In the genomic region with DNA sequence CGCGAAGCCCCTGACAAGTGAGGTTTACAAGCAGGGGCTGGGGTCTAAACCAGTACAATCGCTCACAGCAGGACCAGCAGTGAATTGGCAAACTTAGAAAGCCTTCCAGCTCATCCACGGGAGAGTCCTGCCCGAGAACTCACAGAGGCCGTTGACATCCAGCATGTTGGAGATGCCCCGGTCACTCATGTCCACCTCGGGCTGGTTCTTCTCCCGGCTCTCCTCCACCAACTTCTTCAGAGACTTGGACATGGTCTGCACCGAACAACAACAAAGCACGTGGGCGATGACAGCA, we compare ENCODE assay signal across 7 cellular contexts. TPM values are rescaled to one million over a fixed set of nuclear protein-coding genes. Genes with fewer than 3 reads are reported as not detected.
DNase-seq lines count a peak whose midpoint lies in the region; ATAC-seq and TF ChIP-seq lines count a peak whose summit lies in the region.

No MANE protein-coding gene starts in this region.

- no peak overlapping the region for H3K27ac ChIP-seq in iPS-18a (ENCODE audit: low read length)

- peaks cover 7% of the 10 kb centered on the region for H3K4me1 ChIP-seq in iPS-18a (ENCODE audit: control insufficient read depth, low read depth, low read length)

- peak; percentile 16 for DNase-seq in HFFc6
- DNase-seq in activated naive CD4-positive, alpha-beta T cell treated with anti-CD3 and anti-CD28 coated beads, Interleukin-2, amount 50 U/mL, for 72 hours (ENCODE audit: low spot score in 2 of 2): no peak
- DNase-seq in NCI-H2029 treated with DMSO at 0.1 percent for 48 hours (lab: John Stamatoyannopoulos, UW): no peak

- peaks cover 8% of the 10 kb centered on the region for H3K9me3 Mint-ChIP-seq in HFFc6
- peaks cover 0 to 2% of the 10 kb centered on the region in 2 donors for H3K9me3 Mint-ChIP-seq in activated naive CD4-positive, alpha-beta T cell treated with anti-CD3 and anti-CD28 coated beads, Interleukin-2, amount 50 U/mL, for 72 hours
- H3K9me3 Mint-ChIP-seq in stimulated activated memory B cell treated with anti-CD40 and anti-IgM and Interleukin-4, amounts not matched to agents 10 μg/mL and 1 μg/mL and 100 μg/mL, for 72 hours: no peaks in the 10 kb centered on the region

- H3K9me3 ChIP-seq in iPS-18a (ENCODE audit: control insufficient read depth, low read depth, low read length): no peaks in the 10 kb centered on the region

- peaks cover 8% of the 10 kb centered on the region for H3K27me3 ChIP-seq in iPS-18a (ENCODE audit: control insufficient read depth, insufficient read depth, low read length)

- no peaks in the 10 kb centered on the region for H3K36me3 ChIP-seq in iPS-18a (ENCODE audit: control insufficient read depth, low read depth, low read length)

- peak overlapping the region; percentile 93 for H3K27ac Mint-ChIP-seq in HFFc6
- H3K27ac Mint-ChIP-seq in activated naive CD4-positive, alpha-beta T cell treated with anti-CD3 and anti-CD28 coated beads, Interleukin-2, amount 50 U/mL, for 72 hours: peak overlapping the region; percentile 93 to 94
- peak overlapping the region; percentile 84 for H3K27ac Mint-ChIP-seq in stimulated activated memory B cell treated with anti-CD40 and anti-IgM and Interleukin-4, amounts not matched to agents 10 μg/mL and 1 μg/mL and 100 μg/mL, for 72 hours

- peaks cover 30% of the 10 kb centered on the region for H3K36me3 Mint-ChIP-seq in HFFc6 (ENCODE audit: low read depth)
- peaks cover 16 to 22% of the 10 kb centered on the region in 2 donors for H3K36me3 Mint-ChIP-seq in activated naive CD4-positive, alpha-beta T cell treated with anti-CD3 and anti-CD28 coated beads, Interleukin-2, amount 50 U/mL, for 72 hours
- H3K36me3 Mint-ChIP-seq in stimulated activated memory B cell treated with anti-CD40 and anti-IgM and Interleukin-4, amounts not matched to agents 10 μg/mL and 1 μg/mL and 100 μg/mL, for 72 hours: peaks cover 29% of the 10 kb centered on the region

- H3K4me1 Mint-ChIP-seq in HFFc6 (ENCODE audit: low read depth): peaks cover 44% of the 10 kb centered on the region
- H3K4me1 Mint-ChIP-seq in stimulated activated memory B cell treated with anti-CD40 and anti-IgM and Interleukin-4, amounts not matched to agents 10 μg/mL and 1 μg/mL and 100 μg/mL, for 72 hours: peaks cover 32% of the 10 kb centered on the region

- peak overlapping the region; percentile 76 for H3K9ac ChIP-seq in iPS-18a (ENCODE audit: low read length)

- H3K27me3 Mint-ChIP-seq in HFFc6 (ENCODE audit: insufficient read depth): no peaks in the 10 kb centered on the region; the same call in 1 of the 2 replicates
- no peaks in the 10 kb centered on the region for H3K27me3 Mint-ChIP-seq in stimulated activated memory B cell treated with anti-CD40 and anti-IgM and Interleukin-4, amounts not matched to agents 10 μg/mL and 1 μg/mL and 100 μg/mL, for 72 hours

- no peak for ATAC-seq in activated naive CD4-positive, alpha-beta T cell treated with anti-CD3 and anti-CD28 coated beads, Interleukin-2, amount 50 U/mL, for 72 hours
- ATAC-seq in stimulated activated memory B cell treated with anti-CD40 and anti-IgM and Interleukin-4, amounts not matched to agents 10 μg/mL and 1 μg/mL and 100 μg/mL, for 72 hours: no peak
- no peak for ATAC-seq in HG02623 (IDR thresholded peaks at IDR 0.05; ENCODE audit: unreplicated experiment)
- ATAC-seq in GM19397 (IDR thresholded peaks at IDR 0.05; ENCODE audit: unreplicated experiment): no peak

- TF ChIP-seq CTCF in HFFc6 (IDR thresholded peaks at IDR 0.05): no peak

- peak overlapping the region; percentile 95 for H3K4me3 Mint-ChIP-seq in HFFc6
- peak overlapping the region; percentile 87 for H3K4me3 Mint-ChIP-seq in stimulated activated memory B cell treated with anti-CD40 and anti-IgM and Interleukin-4, amounts not matched to agents 10 μg/mL and 1 μg/mL and 100 μg/mL, for 72 hours

- peak overlapping the region; percentile 96 for H3K4me3 ChIP-seq in iPS-18a (ENCODE audit: low read length)

RNA-seq across cellular contexts. Expression of a gene that starts 0.4 kb away (rescaled TPM):
- 100 to 1,000 TPM; 182 to 239 (median 205) TPM for total RNA-seq in HFFc6 (2021; fragmentation: NEBNext Ultra II Directional; extraction: Animal tissue kit (Norgen Biotek cat#: 25700))
- 10 to 100 TPM; 50.9 to 52.0 TPM for total RNA-seq in activated naive CD4-positive, alpha-beta T cell treated with anti-CD3 and anti-CD28 coated beads, Interleukin-2, amount 50 U/mL, for 72 hours
